ENCODE assay signal across 8 cellular contexts in genomic region chr11:57457643-57458023, GRCh38. TPM values are rescaled to one million over a fixed set of nuclear protein-coding genes. Genes with fewer than 3 reads are reported as not detected.
A peak's percentile ranks its signal among the peaks of the same experiment; 100 is the strongest.
DNase-seq lines count a peak whose midpoint lies in the region; ATAC-seq and TF ChIP-seq lines count a peak whose summit lies in the region.

No MANE protein-coding gene starts in this region.

- peak; percentile 34 for TF ChIP-seq CTCF in HFFc6 (IDR thresholded peaks at IDR 0.05)

- peak overlapping the region; percentile 69 for H3K4me3 Mint-ChIP-seq in HFFc6
- peak overlapping the region; percentile 58 to 97 (median 82) for H3K4me3 Mint-ChIP-seq in naive B cell

- no peak for DNase-seq in HFFc6
- no peak for DNase-seq in naive B cell
- DNase-seq in occipital lobe (lab: John Stamatoyannopoulos, UW), result no peak
- no peak for DNase-seq in NCI-H187 (lab: John Stamatoyannopoulos, UW)
- no peak for DNase-seq in SKM-1 (lab: John Stamatoyannopoulos, UW; ENCODE audit: unreplicated experiment)
- DNase-seq in NCI-H2029 (lab: John Stamatoyannopoulos, UW), result no peak

- H3K36me3 Mint-ChIP-seq in HFFc6 (ENCODE audit: low read depth), result no peaks in the 10 kb centered on the region
- H3K36me3 Mint-ChIP-seq in naive B cell, result peaks cover 0 to 8% of the 10 kb centered on the region in 2 donors

- H3K27ac Mint-ChIP-seq in HFFc6 (no peak overlapping the region), naive B cell (peak overlapping the region in 1 of 6 donors; percentile 88)

- H3K27me3 Mint-ChIP-seq in HFFc6 (ENCODE audit: insufficient read depth) (peaks cover 54% of the 10 kb centered on the region), naive B cell (peaks cover 35 to 63% (median 54%) of the 10 kb centered on the region in 3 donors)

- H3K9me3 Mint-ChIP-seq in HFFc6 (no peaks in the 10 kb centered on the region), naive B cell (no peaks in the 10 kb centered on the region)

- ATAC-seq in GM18517 (IDR thresholded peaks at IDR 0.05; ENCODE audit: unreplicated experiment), result peak; percentile 41
- peak; percentile 40 for ATAC-seq in SK-N-SH treated with all-trans-retinoic acid at 6 μM for 48 hours
- ATAC-seq in naive B cell (ENCODE audit: low read depth in 2 of 2), result peak; percentile 17 to 34

- H3K4me1 Mint-ChIP-seq in HFFc6 (ENCODE audit: low read depth) (peaks cover 29% of the 10 kb centered on the region), naive B cell (peaks cover 27 to 40% (median 33%) of the 10 kb centered on the region in 3 donors)

TF ChIP-seq in SK-N-SH treated with all-trans-retinoic acid at 6 μM for 48 hours, 23 proteins besides CTCF, POLR2A, EP300 and RAD21:
- TF ChIP-seq BACH2 (CRISPR knock-in tag; IDR thresholded peaks at IDR 0.05; ENCODE audit: borderline replicate concordance), result no peak
- no peak for TF ChIP-seq TSHZ2 (CRISPR knock-in tag; IDR thresholded peaks at IDR 0.05)
- no peak for TF ChIP-seq TOX (CRISPR knock-in tag; IDR thresholded peaks at IDR 0.05; ENCODE audit: borderline replicate concordance)
- TF ChIP-seq GLIS3 (CRISPR knock-in tag; IDR thresholded peaks at IDR 0.05), result no peak
- no peak for TF ChIP-seq PATZ1 (CRISPR knock-in tag; IDR thresholded peaks at IDR 0.05; ENCODE audit: borderline replicate concordance)
- TF ChIP-seq RARB (CRISPR knock-in tag; IDR thresholded peaks at IDR 0.05), result no peak
- no peak for TF ChIP-seq ZNF8 (CRISPR knock-in tag; IDR thresholded peaks at IDR 0.05)
- TF ChIP-seq PPARA (CRISPR knock-in tag; IDR thresholded peaks at IDR 0.05; ENCODE audit: borderline replicate concordance), result no peak
- TF ChIP-seq TCF4 (CRISPR knock-in tag; IDR thresholded peaks at IDR 0.05; ENCODE audit: borderline replicate concordance), result no peak
- TF ChIP-seq ZFP3 (CRISPR knock-in tag; IDR thresholded peaks at IDR 0.05), result no peak
- no peak for TF ChIP-seq OSR1 (CRISPR knock-in tag; IDR thresholded peaks at IDR 0.05)
- TF ChIP-seq CREB5 (CRISPR knock-in tag; IDR thresholded peaks at IDR 0.05; ENCODE audit: low read depth), result no peak
- TF ChIP-seq ZFP30 (CRISPR knock-in tag; IDR thresholded peaks at IDR 0.05), result no peak
- TF ChIP-seq ISL1 (CRISPR knock-in tag; IDR thresholded peaks at IDR 0.05), result no peak
- TF ChIP-seq ZC3H10 (CRISPR knock-in tag; IDR thresholded peaks at IDR 0.05), result no peak
- TF ChIP-seq ZNF565 (CRISPR knock-in tag; conservative IDR thresholded peaks at IDR 0.05; ENCODE audit: low read depth), result no peak
- TF ChIP-seq POU6F1 (CRISPR knock-in tag; IDR thresholded peaks at IDR 0.05; ENCODE audit: borderline replicate concordance, low read depth), result no peak
- no peak for TF ChIP-seq SNAI2 (CRISPR knock-in tag; IDR thresholded peaks at IDR 0.05)
- no peak for TF ChIP-seq ESRRG (CRISPR knock-in tag; IDR thresholded peaks at IDR 0.05)

RNA-seq across cellular contexts. Expression of gene RTN4RL2, which starts 2.7 kb away (rescaled TPM):
- total RNA-seq in HFFc6 (2021; fragmentation: NEBNext Ultra II Directional; extraction: Animal tissue kit (Norgen Biotek cat#: 25700)), result under 1 TPM; 0.09 to 0.66 (median 0.35) TPM
- polyA plus RNA-seq in naive B cell (ENCODE audit: low read depth in 6 of 6), result under 1 TPM in 1 of 6 donors, not detected in 5; 0.12 TPM
- total RNA-seq in occipital lobe, result 0.47 TPM

RNA-seq across cellular contexts. Expression of gene SLC43A3, which starts 30.7 kb away (rescaled TPM):
- 10 to 100 TPM in 4 of 6 experiments, 1 to 10 TPM in 2; 2.1 to 18.7 (median 15.8) TPM for total RNA-seq in HFFc6 (2021; fragmentation: NEBNext Ultra II Directional; extraction: Animal tissue kit (Norgen Biotek cat#: 25700))
- 10 to 100 TPM; 14.5 to 20.8 (median 17.5) TPM for polyA plus RNA-seq in naive B cell (ENCODE audit: low read depth in 6 of 6)
- total RNA-seq in occipital lobe, result 8.7 TPM

RNA-seq across cellular contexts. Expression of gene SLC43A1, which starts 57.9 kb away (rescaled TPM):
- 1 to 10 TPM; 3.1 to 4.7 (median 4.3) TPM for total RNA-seq in HFFc6 (2021; fragmentation: NEBNext Ultra II Directional; extraction: Animal tissue kit (Norgen Biotek cat#: 25700))
- 10 to 100 TPM in 1 of 6 donors, 1 to 10 TPM in 5; 3.2 to 10.9 (median 4.6) TPM for polyA plus RNA-seq in naive B cell (ENCODE audit: low read depth in 6 of 6)
- total RNA-seq in occipital lobe, result 0.94 TPM
